Comparison of ENCODE assay signal across 8 cellular contexts in the genomic region with DNA sequence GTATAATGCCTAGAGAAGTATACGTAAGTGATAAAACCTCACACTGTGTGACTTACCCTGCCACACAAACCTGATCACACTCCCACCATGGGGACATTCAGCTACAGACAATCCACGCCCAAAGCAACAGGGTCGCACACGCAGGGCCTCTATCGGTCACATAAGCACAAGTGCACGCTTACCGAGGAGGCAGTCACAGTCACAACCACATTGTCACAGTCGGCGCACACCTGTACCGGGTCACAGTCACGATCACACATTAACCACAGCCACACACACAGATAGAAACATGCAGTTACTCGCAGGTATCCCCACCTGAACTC. TPM values are rescaled to one million over a fixed set of nuclear protein-coding genes. Genes with fewer than 3 reads are reported as not detected.
A peak's percentile ranks its signal among the peaks of the same experiment; 100 is the strongest.
DNase-seq lines count a peak whose midpoint lies in the region; ATAC-seq and TF ChIP-seq lines count a peak whose summit lies in the region.

No MANE protein-coding gene starts in this region.

- H3K4me1 Mint-ChIP-seq in neural progenitor cell: peaks cover 10% of the 10 kb centered on the region

- H3F3A ChIP-seq in neural progenitor cell (ENCODE audit: low read depth): no peaks in the 10 kb centered on the region

- H3K79me2 ChIP-seq in Karpas-422 (ENCODE audit: low read length) (peaks cover 47% of the 10 kb centered on the region), neural progenitor cell (ENCODE audit: low read depth) (peaks cover 50% of the 10 kb centered on the region)

- peak overlapping the region; percentile 100 for H3K27ac Mint-ChIP-seq in neural progenitor cell

- H3K4me3 Mint-ChIP-seq in neural progenitor cell: peak overlapping the region; percentile 98

- H3K27me3 Mint-ChIP-seq in neural progenitor cell (ENCODE audit: insufficient read depth, low read depth): peaks cover 7% of the 10 kb centered on the region

- peak overlapping the region; percentile 94 for H2AFZ ChIP-seq in Karpas-422 (ENCODE audit: low read length)
- H2AFZ ChIP-seq in neural progenitor cell (replicated peaks): peak overlapping the region; percentile 100

- peak overlapping the region; percentile 96 for H3K4me3 ChIP-seq in Karpas-422 (ENCODE audit: low read length)
- H3K4me3 ChIP-seq in WI38 (ENCODE audit: low read depth, low read length): peak overlapping the region; percentile 73
- H3K4me3 ChIP-seq in neural progenitor cell: peak overlapping the region; percentile 90

- H3K4me2 ChIP-seq in Karpas-422 (ENCODE audit: low read depth, low read length, poor library complexity, severe bottlenecking) (peak overlapping the region; percentile 88), neural progenitor cell (peak overlapping the region; percentile 91)

- H3K27ac ChIP-seq in Karpas-422 (ENCODE audit: low read length) (peak overlapping the region; percentile 89), neural progenitor cell (no peak overlapping the region)

- H3K4me1 ChIP-seq in ES-I3 (ENCODE audit: insufficient read depth, low read length) (no peaks in the 10 kb centered on the region), Karpas-422 (ENCODE audit: low read length) (peaks cover 9% of the 10 kb centered on the region), neural progenitor cell (peaks cover 6% of the 10 kb centered on the region)

- no peaks in the 10 kb centered on the region for H3K9me2 ChIP-seq in Karpas-422 (replicated peaks; ENCODE audit: insufficient read depth, low read length)

- no peak for TF ChIP-seq POLR2A in erythroblast (IDR thresholded peaks at IDR 0.05; ENCODE audit: low read length)

- DNase-seq in Karpas-422: peak; percentile 83
- DNase-seq in erythroblast (lab: John Stamatoyannopoulos, UW): peak; percentile 76 to 78
- DNase-seq in neural progenitor cell (ENCODE audit: low spot score): peak; percentile 18
- no peak for DNase-seq in NCI-H1436 (lab: John Stamatoyannopoulos, UW)

- peaks cover 38% of the 10 kb centered on the region for H3K36me3 Mint-ChIP-seq in neural progenitor cell

- peak overlapping the region; percentile 87 for H3K9ac ChIP-seq in ES-I3 (ENCODE audit: low read depth, low read length)
- peak overlapping the region; percentile 87 for H3K9ac ChIP-seq in Karpas-422 (ENCODE audit: low read length)
- H3K9ac ChIP-seq in neural progenitor cell: peak overlapping the region; percentile 95

- H3K36me3 ChIP-seq in ES-I3 (ENCODE audit: insufficient read depth, low read length): no peaks in the 10 kb centered on the region
- H3K36me3 ChIP-seq in Karpas-422 (ENCODE audit: insufficient read depth, low read length): peaks cover 9% of the 10 kb centered on the region; the same call in 1 of the 2 replicates
- H3K36me3 ChIP-seq in neural progenitor cell: no peaks in the 10 kb centered on the region

- H4K20me1 ChIP-seq in Karpas-422 (ENCODE audit: insufficient read depth, low read depth, low read length): no peaks in the 10 kb centered on the region
- no peaks in the 10 kb centered on the region for H4K20me1 ChIP-seq in neural progenitor cell (ENCODE audit: low read depth)

- TF ChIP-seq CTCF in WI38 (IDR thresholded peaks at IDR 0.05; ENCODE audit: low read depth, low read length): no peak
- TF ChIP-seq CTCF in neural progenitor cell (IDR thresholded peaks at IDR 0.05): no peak

- ATAC-seq in GM21529 (IDR thresholded peaks at IDR 0.05; ENCODE audit: unreplicated experiment) (peak; percentile 20), HG03439 (IDR thresholded peaks at IDR 0.05; ENCODE audit: unreplicated experiment) (no peak)

- H3K9me3 ChIP-seq in ES-I3 (ENCODE audit: control insufficient read depth, insufficient read depth, low read length) (no peaks in the 10 kb centered on the region; the same call in 1 of the 2 replicates), Karpas-422 (ENCODE audit: low read length) (peaks cover 2% of the 10 kb centered on the region; the same call in 1 of the 2 replicates), neural progenitor cell (ENCODE audit: low read depth) (no peaks in the 10 kb centered on the region)

- H3K9me3 Mint-ChIP-seq in neural progenitor cell: peaks cover 70% of the 10 kb centered on the region

- H3K27me3 ChIP-seq in Karpas-422 (ENCODE audit: low read length): no peaks in the 10 kb centered on the region
- H3K27me3 ChIP-seq in neural progenitor cell: no peaks in the 10 kb centered on the region

RNA-seq across cellular contexts. Expression of a gene that starts 0.6 kb away (rescaled TPM):
- total RNA-seq in Karpas-422 (2014; rRNA removed; shearing (Covaris generic); ENCODE audit: low replicate concordance): 17.3 and 21.4 TPM in 2 replicates
- 16.8 and 29.5 TPM in 2 replicates for total RNA-seq in neural progenitor cell (ENCODE audit: low replicate concordance)

RNA-seq across cellular contexts. Expression of a gene that starts 39.3 kb away (rescaled TPM):
- total RNA-seq in Karpas-422 (2014; rRNA removed; shearing (Covaris generic); ENCODE audit: low replicate concordance): 9.6 and 31.6 TPM in 2 replicates
- total RNA-seq in neural progenitor cell (ENCODE audit: low replicate concordance): 55.9 and 67.7 TPM in 2 replicates
